In the genomic region with DNA sequence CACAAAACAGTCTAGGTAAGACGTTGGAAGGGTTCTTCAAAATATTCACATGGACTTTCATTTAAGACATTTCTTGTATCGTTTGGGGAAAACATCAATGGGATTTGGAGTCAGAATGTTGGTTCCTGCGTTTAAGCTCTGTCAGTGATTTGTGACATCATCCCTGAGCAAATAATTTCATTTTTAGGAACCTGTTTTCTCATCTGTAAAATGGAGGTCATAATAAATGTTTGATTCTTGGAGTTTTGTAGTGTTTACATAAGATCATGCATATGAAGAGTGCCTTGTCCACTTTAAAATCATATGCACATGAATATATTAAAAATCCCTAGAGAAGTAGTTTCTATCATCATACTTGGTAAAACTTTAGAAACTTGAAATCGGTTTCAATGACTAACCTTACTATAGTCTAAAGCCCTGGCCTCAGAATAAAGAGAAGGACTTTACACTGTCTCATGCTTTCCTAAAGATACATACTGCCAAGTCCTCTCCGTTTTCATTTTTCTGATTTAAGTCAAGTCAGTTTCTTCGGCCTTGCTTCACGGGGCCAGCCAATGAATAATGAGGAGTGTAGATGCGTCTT, we compare ENCODE assay signal across 10 cellular contexts.
DNase-seq lines count a peak whose midpoint lies in the region; ATAC-seq, FAIRE-seq and TF ChIP-seq lines count a peak whose summit lies in the region.
"Had no signal": no experiment of that assay in that cellular context is flagged by ENCODE, and none has a peak within 500 bp of the region (broad histone marks: within the 10 kb centered on the region; RNA-seq: fewer than 3 reads in every experiment).

No MANE protein-coding gene starts in this region.

- TF ChIP-seq CTCF in liver (IDR thresholded peaks at IDR 0.05; ENCODE audit: low read depth, low read length, missing input control) (no peak), HepG2 (CRISPR knock-in tag; IDR thresholded peaks at IDR 0.05) (no peak), right lobe of liver (IDR thresholded peaks at IDR 0.05) (no peak), vagina (IDR thresholded peaks at IDR 0.05) (no peak)

- in situ Hi-C loops in HepG2 (cut with HindIII; ENCODE audit: extremely low pct_ligation_motif_present, low pct_unique_long_range_greater_than_20kb) = loop anchor here (5.0 to 10.0 kb wide), 3 partner anchors 256 to 931 kb away; no protein-coding TSS in a partner anchor

- FAIRE-seq in HepG2 (lab: Jason Lieb, UNC) = no peak

- TF ChIP-seq POLR2A in HepG2 (IDR thresholded peaks at IDR 0.05; ENCODE audit: insufficient read depth in 1 of 2, low read depth in 2 of 2, low read length in 2 of 2) (no peak), right lobe of liver (IDR thresholded peaks at IDR 0.05) (no peak), vagina (IDR thresholded peaks at IDR 0.05) (no peak)

- H3K27ac ChIP-seq in liver (ENCODE audit: low read depth in 1 of 2, low read length in 2 of 2) (peak overlapping the region; percentile 0 to 18), HepG2 (ENCODE audit: extremely low read length, insufficient read depth, low read length) (no peak overlapping the region), right lobe of liver (peak overlapping the region in 2 of 3 donors; percentile 54 to 56), vagina (peak overlapping the region; percentile 68)
- H3K27ac ChIP-seq: suprapubic skin had no signal

- CTCF ChIA-PET in HepG2 (lab: Yijun Ruan, JAX; ENCODE audit: low intra/inter-chr PET ratio, low total read pairs) = interaction anchor here (0.7 to 2.3 kb wide), 7 partner anchors 26 to 930 kb away, joined by 3 to 15 read pairs (median 7); no protein-coding TSS in a partner anchor

- TF ChIP-seq EP300 in HepG2 (IDR thresholded peaks at IDR 0.05; ENCODE audit: low read depth in 2 of 2, low read length in 2 of 2) (no peak), HepG2 (CRISPR knock-in tag; IDR thresholded peaks at IDR 0.05; ENCODE audit: borderline replicate concordance) (no peak)

- H3K4me1 ChIP-seq in liver (ENCODE audit: control insufficient read depth in 4 of 4, insufficient read depth in 4 of 4, low read length in 3 of 4) (peaks cover 5 to 23% (median 16%) of the 10 kb centered on the region in 4 donors), HepG2 (ENCODE audit: insufficient read depth, low read length) (peaks cover 14% of the 10 kb centered on the region), right lobe of liver (peaks cover 0 to 26% (median 11%) of the 10 kb centered on the region in 4 donors), vagina (peaks cover 13% of the 10 kb centered on the region)

- H4K20me1 ChIP-seq in HepG2 (ENCODE audit: insufficient read depth, low read length) = no peaks in the 10 kb centered on the region; the same call in 1 of the 2 replicates

- no peaks in the 10 kb centered on the region for H3K79me2 ChIP-seq in HepG2 (ENCODE audit: insufficient read depth, low read length)

- no peak overlapping the region for H2AFZ ChIP-seq in HepG2 (ENCODE audit: low read length)

- no peaks in the 10 kb centered on the region for H3K27me3 ChIP-seq in liver (ENCODE audit: control insufficient read depth in 4 of 4, insufficient read depth in 4 of 4, low read length in 3 of 4)
- 0 out of 5 replicates have a peak, but pooled peaks cover 0 to 8% of the 10 kb centered on the region in 2 experiments for H3K27me3 ChIP-seq in HepG2 (ENCODE audit: control insufficient read depth in 1 of 2, insufficient read depth in 2 of 2, low read length in 2 of 2)
- no peaks in the 10 kb centered on the region for H3K27me3 ChIP-seq in right lobe of liver
- no peaks in the 10 kb centered on the region for H3K27me3 ChIP-seq in vagina
- H3K27me3 ChIP-seq: BE2C, suprapubic skin had no signal

- no peak overlapping the region for H3K4me2 ChIP-seq in HepG2 (ENCODE audit: low read depth, low read length)

- POLR2A ChIA-PET in HepG2 (lab: Yijun Ruan, JAX) = no interaction called here

- no peak for DNase-seq in HepG2 (ENCODE audit: low spot score)
- peak; percentile 15 for DNase-seq in brain pericyte (ENCODE audit: low read depth, low spot score)
- DNase-seq in right lobe of liver = no peak
- no peak for DNase-seq in vagina (ENCODE audit: extremely low spot score in 2 of 2)
- no peak for DNase-seq in NCI-H146 treated with DMSO at 0.1 percent for 48 hours (lab: John Stamatoyannopoulos, UW; ENCODE audit: unreplicated experiment)
- DNase-seq in NCI-H69 (lab: John Stamatoyannopoulos, UW) = no peak
- DNase-seq in T1000 (lab: John Stamatoyannopoulos, UW) = no peak

- BruUV-seq in HepG2 (replicated peaks; lab: Mats Ljungman, UMichigan) = no TSS peak

- H3K4me3 ChIP-seq in liver (ENCODE audit: low read depth in 1 of 3, low read length in 3 of 3) (no peak overlapping the region), HepG2 (replicated peaks in 1 of 3; ENCODE audit: insufficient read depth in 1 of 3, low read depth in 2 of 3, low read length in 3 of 3) (no peak overlapping the region), right lobe of liver (no peak overlapping the region), vagina (peak overlapping the region in 1 of 2 donors; percentile 6)
- H3K4me3 ChIP-seq: suprapubic skin had no signal

- WGBS in liver = 39% methylated on average over 8 of the region's 8 CpGs
- 40% methylated on average over 8 of the region's 8 CpGs for WGBS in HepG2 (ENCODE audit: low lambda C conversion rate)
- WGBS in right lobe of liver (ENCODE audit: insufficient coverage, low coverage, low lambda C conversion rate, missing lambda C conversion rate) = 31% methylated on average over 8 of the region's 8 CpGs

- H3K36me3 ChIP-seq in liver (ENCODE audit: control insufficient read depth in 4 of 4, insufficient read depth in 3 of 4, low read depth in 1 of 4, low read length in 3 of 4) (no peaks in the 10 kb centered on the region), HepG2 (replicated peaks in 1 of 2; ENCODE audit: control insufficient read depth in 1 of 2, insufficient read depth in 2 of 2, low read length in 2 of 2) (no peaks in the 10 kb centered on the region), right lobe of liver (no peaks in the 10 kb centered on the region), vagina (no peaks in the 10 kb centered on the region)
- H3K36me3 ChIP-seq: BE2C, suprapubic skin had no signal

- no peak for TF ChIP-seq RAD21 in liver (IDR thresholded peaks at IDR 0.05)
- no peak for TF ChIP-seq RAD21 in HepG2 (CRISPR knock-in tag; IDR thresholded peaks at IDR 0.05)

- H3K9ac ChIP-seq in liver (ENCODE audit: low read depth in 1 of 2, low read length in 2 of 2) = peak overlapping the region in 1 of 2 donors; percentile 26
- no peak overlapping the region for H3K9ac ChIP-seq in HepG2 (ENCODE audit: insufficient read depth, low read depth, low read length)

- ATAC-seq in HepG2 (no peak), right lobe of liver (no peak)

- intact Hi-C loops in HepG2 (cut with micrococcal nuclease; ENCODE audit: unreplicated experiment) (loop anchor here (1.0 kb wide), 4 partner anchors 258 to 929 kb away; no protein-coding TSS in a partner anchor), right lobe of liver (cut with DNase I) (loop anchor here in 1 of 2 donors (10.0 kb wide), 1 partner anchor 939 kb away; no protein-coding TSS in a partner anchor), vagina (cut with DNase I) (loop anchor here (2.0 kb wide), 1 partner anchor 927 kb away; no protein-coding TSS in a partner anchor)

- H3K9me3 ChIP-seq in liver (ENCODE audit: control insufficient read depth in 4 of 4, low read length in 3 of 4) (peaks cover 0 to 2% (median 1%) of the 10 kb centered on the region in 4 donors), HepG2 (ENCODE audit: low read length) (no peaks in the 10 kb centered on the region), right lobe of liver (no peaks in the 10 kb centered on the region), vagina (peaks cover 3% of the 10 kb centered on the region)
- H3K9me3 ChIP-seq: suprapubic skin had no signal

TF ChIP-seq in liver, 16 proteins besides CTCF, POLR2A, EP300 and RAD21:
- TF ChIP-seq HNF4G (IDR thresholded peaks at IDR 0.05) = no peak
- TF ChIP-seq, protein P1, sequence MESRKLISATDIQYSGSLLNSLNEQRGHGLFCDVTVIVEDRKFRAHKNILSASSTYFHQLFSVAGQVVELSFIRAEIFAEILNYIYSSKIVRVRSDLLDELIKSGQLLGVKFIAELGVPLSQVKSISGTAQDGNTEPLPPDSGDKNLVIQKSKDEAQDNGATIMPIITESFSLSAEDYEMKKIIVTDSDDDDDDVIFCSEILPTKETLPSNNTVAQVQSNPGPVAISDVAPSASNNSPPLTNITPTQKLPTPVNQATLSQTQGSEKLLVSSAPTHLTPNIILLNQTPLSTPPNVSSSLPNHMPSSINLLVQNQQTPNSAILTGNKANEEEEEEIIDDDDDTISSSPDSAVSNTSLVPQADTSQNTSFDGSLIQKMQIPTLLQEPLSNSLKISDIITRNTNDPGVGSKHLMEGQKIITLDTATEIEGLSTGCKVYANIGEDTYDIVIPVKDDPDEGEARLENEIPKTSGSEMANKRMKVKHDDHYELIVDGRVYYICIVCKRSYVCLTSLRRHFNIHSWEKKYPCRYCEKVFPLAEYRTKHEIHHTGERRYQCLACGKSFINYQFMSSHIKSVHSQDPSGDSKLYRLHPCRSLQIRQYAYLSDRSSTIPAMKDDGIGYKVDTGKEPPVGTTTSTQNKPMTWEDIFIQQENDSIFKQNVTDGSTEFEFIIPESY (IDR thresholded peaks at IDR 0.05) = no peak
- no peak for TF ChIP-seq FOXA2 (IDR thresholded peaks at IDR 0.05)
- no peak for TF ChIP-seq JUND (IDR thresholded peaks at IDR 0.05)
- no peak for TF ChIP-seq SP1 (IDR thresholded peaks at IDR 0.05)

TF ChIP-seq in HepG2, 621 proteins besides CTCF, POLR2A, EP300 and RAD21 (continues in another document):
- TF ChIP-seq CEBPG (CRISPR knock-in tag; IDR thresholded peaks at IDR 0.05) = no peak
- no peak for TF ChIP-seq ZNF180 (CRISPR knock-in tag; IDR thresholded peaks at IDR 0.05; ENCODE audit: borderline replicate concordance, low read depth)
